Comparison of ENCODE assay signal across 21 cellular contexts in the genomic region with DNA sequence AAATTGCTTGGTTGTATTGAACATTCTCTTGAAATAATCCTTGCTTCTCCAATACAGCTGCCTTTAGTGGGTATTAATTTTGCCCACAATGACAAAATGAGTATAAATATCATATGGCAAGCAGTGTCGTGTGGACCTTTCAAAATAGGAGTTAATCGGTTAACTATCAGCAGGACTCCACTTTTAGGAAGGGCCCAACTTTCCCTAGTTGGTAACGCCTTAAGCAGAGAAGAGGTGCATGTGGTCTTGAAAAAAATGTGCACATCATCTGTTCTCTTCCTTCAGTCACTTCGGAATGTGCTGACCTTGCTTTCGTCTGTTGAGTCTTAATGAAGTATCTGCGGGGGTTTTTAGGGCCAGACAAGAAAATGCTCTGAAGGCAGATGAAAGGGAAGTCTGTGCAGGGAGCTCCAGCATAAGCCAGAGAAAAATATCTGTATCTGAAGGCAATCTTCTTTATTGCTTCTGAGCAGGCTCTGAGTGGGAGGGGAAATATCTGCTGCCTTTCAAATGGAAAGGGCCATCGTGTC.
DNase-seq lines count a peak whose midpoint lies in the region; ATAC-seq and TF ChIP-seq lines count a peak whose summit lies in the region.
"Had no signal": no experiment of that assay in that cellular context is flagged by ENCODE, and none has a peak within 500 bp of the region (broad histone marks: within the 10 kb centered on the region; RNA-seq: fewer than 3 reads in every experiment).

No MANE protein-coding gene starts in this region.

- H3K36me3 ChIP-seq in left lung (no peaks in the 10 kb centered on the region), neuronal stem cell (replicated peaks in 1 of 2; ENCODE audit: control insufficient read depth in 2 of 2, insufficient read depth in 2 of 2, low read length in 2 of 2) (no peaks in the 10 kb centered on the region)
- H3K36me3 ChIP-seq: BLaER1, colonic mucosa, MG63 had no signal

- H3K9me3 Mint-ChIP-seq in brain: peaks cover 0 to 5% (median 0%) of the 10 kb centered on the region in 5 experiments
- H3K9me3 Mint-ChIP-seq in type B pancreatic cell: peaks cover 4% of the 10 kb centered on the region

- H3K79me1 ChIP-seq in neuronal stem cell (ENCODE audit: low read depth, low read length): no peaks in the 10 kb centered on the region

- H3K36me3 Mint-ChIP-seq in brain (peaks cover 5% of the 10 kb centered on the region), type B pancreatic cell (peaks cover 15% of the 10 kb centered on the region)

- H4K91ac ChIP-seq in neuronal stem cell (ENCODE audit: low read depth, low read length, poor library complexity): no peak overlapping the region

- TF ChIP-seq CTCF in brain (conservative IDR thresholded peaks at IDR 0.05): no peak
- no peak for TF ChIP-seq CTCF in left lung (IDR thresholded peaks at IDR 0.05)
- TF ChIP-seq CTCF in type B pancreatic cell (conservative IDR thresholded peaks at IDR 0.05): no peak

- H3K4me3 ChIP-seq in left lung: no peak overlapping the region
- H3K4me3 ChIP-seq in neuronal stem cell (ENCODE audit: low read length in 2 of 2): no peak overlapping the region
- H3K4me3 ChIP-seq: BLaER1, colonic mucosa, MG63, skin epidermis had no signal

- H3K9me3 ChIP-seq in left lung: no peaks in the 10 kb centered on the region
- no peaks in the 10 kb centered on the region for H3K9me3 ChIP-seq in neuronal stem cell (replicated peaks in 1 of 2; ENCODE audit: control insufficient read depth in 2 of 2, insufficient read depth in 1 of 2, low read depth in 1 of 2, low read length in 2 of 2)
- H3K9me3 ChIP-seq: colonic mucosa, MG63 had no signal

- no CpG with 5 or more reads among the region's 7 CpGs for WGBS in neuronal stem cell (ENCODE audit: extremely low coverage in 2 of 2, insufficient read length in 2 of 2, insufficient replicate concordance in 1 of 2), 2 donors

- H3K4me3 Mint-ChIP-seq in brain (no peak overlapping the region), type B pancreatic cell (peak overlapping the region; percentile 5)
- H3K4me3 Mint-ChIP-seq: activated CD4-positive, alpha-beta T cell treated with anti-CD3 and anti-CD28 coated beads for 36 hours had no signal

- no peak overlapping the region for H2AFZ ChIP-seq in neuronal stem cell (ENCODE audit: low read length)

- intact Hi-C loops in left lung (cut with DNase I): no loop called here

- H3K27ac ChIP-seq in left lung (no peak overlapping the region), neuronal stem cell (replicated peaks; ENCODE audit: low read length) (no peak overlapping the region)
- H3K27ac ChIP-seq: BLaER1, colonic mucosa had no signal

- no peak overlapping the region for H2BK120ac ChIP-seq in neuronal stem cell (ENCODE audit: low read depth, low read length)

- H3K4ac ChIP-seq in neuronal stem cell (ENCODE audit: low read length): no peak overlapping the region

- no peak overlapping the region for H2BK12ac ChIP-seq in neuronal stem cell (ENCODE audit: low read length)

- no peak overlapping the region for H2BK15ac ChIP-seq in neuronal stem cell (ENCODE audit: low read length)

- H3K27me3 ChIP-seq in left lung (no peaks in the 10 kb centered on the region), neuronal stem cell (ENCODE audit: control insufficient read depth in 3 of 3, insufficient read depth in 3 of 3, low read depth in 1 of 3, low read length in 3 of 3) (no peaks in the 10 kb centered on the region)
- H3K27me3 ChIP-seq: BLaER1, colonic mucosa, MG63 had no signal

- no peak overlapping the region for H3K23ac ChIP-seq in neuronal stem cell (ENCODE audit: low read depth, low read length, poor library complexity)

- H3K4me1 Mint-ChIP-seq in brain (peaks cover 12% of the 10 kb centered on the region), type B pancreatic cell (ENCODE audit: unreplicated experiment) (peaks cover 12% of the 10 kb centered on the region)
- H3K4me1 Mint-ChIP-seq: activated CD4-positive, alpha-beta T cell treated with anti-CD3 and anti-CD28 coated beads for 36 hours had no signal

- H3K9ac ChIP-seq in neuronal stem cell (ENCODE audit: low read depth, low read length, poor library complexity): no peak overlapping the region
- H3K9ac ChIP-seq: BLaER1 had no signal

- H3K27ac Mint-ChIP-seq in brain (peak overlapping the region in 3 of 5 experiments; percentile 42 to 68 (median 58)), type B pancreatic cell (peak overlapping the region; percentile 18)
- H3K27ac Mint-ChIP-seq: activated CD4-positive, alpha-beta T cell treated with anti-CD3 and anti-CD28 coated beads for 36 hours had no signal

- ATAC-seq in left lung: peak; percentile 27
- ATAC-seq: activated CD4-positive, alpha-beta T cell treated with anti-CD3 and anti-CD28 coated beads for 36 hours; left ventricle myocardium superior had no signal

- H3K14ac ChIP-seq in neuronal stem cell (ENCODE audit: low read length): no peak overlapping the region

- H3K18ac ChIP-seq in neuronal stem cell (ENCODE audit: low read length): no peak overlapping the region

- H3K27me3 Mint-ChIP-seq in brain: peaks cover 3% of the 10 kb centered on the region
- no peaks in the 10 kb centered on the region for H3K27me3 Mint-ChIP-seq in type B pancreatic cell
- H3K27me3 Mint-ChIP-seq: activated CD4-positive, alpha-beta T cell treated with anti-CD3 and anti-CD28 coated beads for 36 hours had no signal

- H2BK5ac ChIP-seq in neuronal stem cell (ENCODE audit: low read length): no peak overlapping the region

- no peak overlapping the region for H2AK5ac ChIP-seq in neuronal stem cell (ENCODE audit: low read depth, low read length)

- H3K4me1 ChIP-seq in left lung (no peaks in the 10 kb centered on the region), neuronal stem cell (ENCODE audit: control insufficient read depth in 2 of 2, insufficient read depth in 1 of 2, low read depth in 1 of 2, low read length in 2 of 2) (peaks cover 0 to 1% of the 10 kb centered on the region in 2 donors)
- H3K4me1 ChIP-seq: colonic mucosa had no signal

- peak; percentile 13 for DNase-seq in LHCN-M2 (ENCODE audit: low read depth)
- no peak for DNase-seq in left lung
- DNase-seq in type B pancreatic cell (ENCODE audit: extremely low spot score, unreplicated experiment): no peak
- no peak for DNase-seq in neuronal stem cell (ENCODE audit: low spot score)
- no peak for DNase-seq in NCI-H2107 treated with DMSO at 0.1 percent for 48 hours (lab: John Stamatoyannopoulos, UW; ENCODE audit: unreplicated experiment)
- no peak for DNase-seq in NCI-H1417 treated with DMSO at 0.1 percent for 48 hours (lab: John Stamatoyannopoulos, UW)
- DNase-seq: activated CD4-positive, alpha-beta T cell treated with anti-CD3 and anti-CD28 coated beads for 36 hours; activated effector memory CD4-positive, alpha-beta T cell treated with anti-CD3 and anti-CD28 coated beads, Interleukin-2, amount 50 U/mL, for 16 hours; amygdala; colonic mucosa; DMS 273 treated with DMSO at 0.1 percent for 48 hours; left ventricle myocardium superior; MG63; NCI-H187 treated with DMSO at 0.1 percent for 48 hours; NCI-H446; NK-92 treated with Interleukin-12 subunit alpha and Interleukin-12 subunit beta, amount 100 ng/mL, for 24 hours; posterior cingulate gyrus; stimulated activated CD4-positive, alpha-beta T cell treated with anti-CD3 and anti-CD28 coated beads, Interleukin-4, amount 100 ng/mL, for 4 hours had no signal

- H3K4me2 ChIP-seq in neuronal stem cell (ENCODE audit: insufficient read depth, low read length, poor library complexity, severe bottlenecking): no peak overlapping the region
- H3K4me2 ChIP-seq: BLaER1 had no signal

- no peak overlapping the region for H4K8ac ChIP-seq in neuronal stem cell (ENCODE audit: low read depth, low read length)
